8 cellular contexts compared by ENCODE assay signal in genomic region chr12:121578230-121579189, GRCh38. TPM values are rescaled to one million over a fixed set of nuclear protein-coding genes. Genes with fewer than 3 reads are reported as not detected.
DNase-seq lines count a peak whose midpoint lies in the region; ATAC-seq and TF ChIP-seq lines count a peak whose summit lies in the region.

No MANE protein-coding gene starts in this region.

- no peaks in the 10 kb centered on the region for H3K79me2 ChIP-seq in MM.1S (ENCODE audit: low read length)

- no peaks in the 10 kb centered on the region for H3K9me3 Mint-ChIP-seq in stimulated activated naive CD8-positive, alpha-beta T cell treated with anti-CD3 and anti-CD28 coated beads, Interleukin-15, Interleukin-2, amounts not matched to agents 100 ng/mL and 50 ng/mL, for 24 hours

- DNase-seq in BE2C (no peak), MM.1S (no peak), breast epithelium (ENCODE audit: low spot score in 2 of 2) (no peak), islet precursor cell (peak; percentile 81), NCI-H2227 (lab: John Stamatoyannopoulos, UW; ENCODE audit: unreplicated experiment) (no peak)

- no peak for TF ChIP-seq POLR2A in breast epithelium (IDR thresholded peaks at IDR 0.05)

- H3K4me3 ChIP-seq in BE2C (ENCODE audit: low read depth, low read length) (peak overlapping the region; percentile 68), MM.1S (ENCODE audit: low read length) (peak overlapping the region; percentile 60), breast epithelium (peak overlapping the region; percentile 72 to 97 (median 74))

- no peaks in the 10 kb centered on the region for H3K9me2 ChIP-seq in MM.1S (replicated peaks; ENCODE audit: insufficient read depth, low read length)

- H3K36me3 ChIP-seq in BE2C (peaks cover 18% of the 10 kb centered on the region), MM.1S (replicated peaks; ENCODE audit: insufficient read depth, low read length) (no peaks in the 10 kb centered on the region), breast epithelium (no peaks in the 10 kb centered on the region)

- no peak overlapping the region for H3K27ac ChIP-seq in MM.1S (ENCODE audit: low read length)
- peak overlapping the region; percentile 84 to 93 for H3K27ac ChIP-seq in breast epithelium

- H3K27me3 ChIP-seq in BE2C (no peaks in the 10 kb centered on the region), MM.1S (replicated peaks; ENCODE audit: insufficient read depth, low read length) (no peaks in the 10 kb centered on the region), breast epithelium (no peaks in the 10 kb centered on the region)

- no peak overlapping the region for H3K27ac Mint-ChIP-seq in stimulated activated naive CD8-positive, alpha-beta T cell treated with anti-CD3 and anti-CD28 coated beads, Interleukin-15, Interleukin-2, amounts not matched to agents 100 ng/mL and 50 ng/mL, for 24 hours

- H3K4me2 ChIP-seq in MM.1S (ENCODE audit: low read depth, low read length), result peak overlapping the region; percentile 69; the same call in 1 of the 2 replicates

- H3F3A ChIP-seq in MM.1S (ENCODE audit: insufficient read depth, low read length), result no peaks in the 10 kb centered on the region

- H3K4me1 Mint-ChIP-seq in stimulated activated naive CD8-positive, alpha-beta T cell treated with anti-CD3 and anti-CD28 coated beads, Interleukin-15, Interleukin-2, amounts not matched to agents 100 ng/mL and 50 ng/mL, for 24 hours (ENCODE audit: low read depth), result peaks cover 36% of the 10 kb centered on the region

- peak overlapping the region; percentile 66; the same call in 1 of the 2 replicates for H3K9ac ChIP-seq in MM.1S (ENCODE audit: low read length)

- no peaks in the 10 kb centered on the region for H3K27me3 Mint-ChIP-seq in stimulated activated naive CD8-positive, alpha-beta T cell treated with anti-CD3 and anti-CD28 coated beads, Interleukin-15, Interleukin-2, amounts not matched to agents 100 ng/mL and 50 ng/mL, for 24 hours

- peak overlapping the region; percentile 85 for H3K4me3 Mint-ChIP-seq in stimulated activated naive CD8-positive, alpha-beta T cell treated with anti-CD3 and anti-CD28 coated beads, Interleukin-15, Interleukin-2, amounts not matched to agents 100 ng/mL and 50 ng/mL, for 24 hours

- peaks cover 4% of the 10 kb centered on the region for H3K36me3 Mint-ChIP-seq in stimulated activated naive CD8-positive, alpha-beta T cell treated with anti-CD3 and anti-CD28 coated beads, Interleukin-15, Interleukin-2, amounts not matched to agents 100 ng/mL and 50 ng/mL, for 24 hours (ENCODE audit: low read depth)

- intact Hi-C loops in breast epithelium (cut with DNase I; ENCODE audit: low total_unique reads), result no loop called here

- TF ChIP-seq CTCF in BE2C (IDR thresholded peaks at IDR 0.05; ENCODE audit: low read depth, low read length) (no peak), MM.1S (IDR thresholded peaks at IDR 0.05; ENCODE audit: low read length) (no peak), breast epithelium (IDR thresholded peaks at IDR 0.05) (no peak)

- ATAC-seq in HG02642 (IDR thresholded peaks at IDR 0.05; ENCODE audit: poor library complexity, unreplicated experiment) (no peak), HG03571 (IDR thresholded peaks at IDR 0.05; ENCODE audit: unreplicated experiment) (no peak)

- peak overlapping the region; percentile 65 for H2AFZ ChIP-seq in MM.1S (ENCODE audit: low read length)

- H3K4me1 ChIP-seq in BE2C, result peaks cover 5% of the 10 kb centered on the region
- H3K4me1 ChIP-seq in MM.1S (ENCODE audit: low read length), result no peaks in the 10 kb centered on the region
- peaks cover 0 to 2% of the 10 kb centered on the region in 2 donors for H3K4me1 ChIP-seq in breast epithelium

- no peaks in the 10 kb centered on the region for H3K9me3 ChIP-seq in BE2C
- H3K9me3 ChIP-seq in MM.1S (replicated peaks; ENCODE audit: insufficient read depth, low read length), result no peaks in the 10 kb centered on the region
- H3K9me3 ChIP-seq in breast epithelium, result no peaks in the 10 kb centered on the region

- H4K20me1 ChIP-seq in MM.1S (ENCODE audit: insufficient read depth, low read length), result no peaks in the 10 kb centered on the region

RNA-seq across cellular contexts. Expression of gene KDM2B, which starts 2.3 kb away (rescaled TPM):
- 53.2 TPM for polyA plus RNA-seq in BE2C (2012; ENCODE audit: insufficient read depth, insufficient read length, low read depth)
- total RNA-seq in breast epithelium, result 10 to 100 TPM; 12.3 to 26.8 (median 16.7) TPM

RNA-seq across cellular contexts. Expression of gene ORAI1, which starts 47.8 kb away (rescaled TPM):
- 27.1 TPM for polyA plus RNA-seq in BE2C (2012; ENCODE audit: insufficient read depth, insufficient read length, low read depth)
- 10 to 100 TPM in 1 of 3 donors, 1 to 10 TPM in 2; 6.0 to 12.5 (median 6.7) TPM for total RNA-seq in breast epithelium
